ENCODE assay signal across 1 cellular context in genomic region chr3:49501258-49501609, GRCh38.
TF ChIP-seq lines count a peak whose summit lies in the region.

No MANE protein-coding gene starts in this region.

TF ChIP-seq in HepG2, 621 proteins besides CTCF, POLR2A, EP300 and RAD21:
- peak; percentile 0; the same call in 1 of the 2 replicates for TF ChIP-seq ZNF292 (CRISPR knock-in tag; IDR thresholded peaks at IDR 0.05; ENCODE audit: borderline replicate concordance, low read depth)
- no peak for TF ChIP-seq YEATS2 (CRISPR knock-in tag; IDR thresholded peaks at IDR 0.05; ENCODE audit: borderline replicate concordance)
